Comparison of ENCODE assay signal across 8 cellular contexts in genomic region chrX:103234869-103235268, GRCh38. TPM values are rescaled to one million over a fixed set of nuclear protein-coding genes. Genes with fewer than 3 reads are reported as not detected.
"Had no signal": no experiment of that assay in that cellular context is flagged by ENCODE, and none has a peak within 500 bp of the region (broad histone marks: within the 10 kb centered on the region; RNA-seq: fewer than 3 reads in every experiment).

No MANE protein-coding gene starts in this region.

- H3K36me3 ChIP-seq: HAP-1 had no signal

- H2AFZ ChIP-seq: GM23248 had no signal

- DNase-seq: GM23248, GOT3, H7, IMR-90 had no signal

- H3K9ac ChIP-seq: GM23248, KMS-11 had no signal

- H3K4me1 ChIP-seq: HAP-1 had no signal

- FAIRE-seq: HTR-8/SVneo had no signal

- ATAC-seq: HCT116 had no signal

- H3K4me3 ChIP-seq: GM23248, HAP-1 had no signal

- H3K4me2 ChIP-seq: KMS-11 had no signal

- H3K9me3 ChIP-seq: HAP-1 had no signal

RNA-seq across cellular contexts. Expression of gene TCEAL5, which starts 41.7 kb away (rescaled TPM):
- polyA plus RNA-seq: GM23248, IMR-90 had no signal
